ENCODE assay signal across 20 cellular contexts in genomic region chr11:68803766-68804165, GRCh38. TPM values are rescaled to one million over a fixed set of nuclear protein-coding genes. Genes with fewer than 3 reads are reported as not detected.
DNase-seq lines count a peak whose midpoint lies in the region; ATAC-seq, FAIRE-seq and TF ChIP-seq lines count a peak whose summit lies in the region.
"Had no signal": no experiment of that assay in that cellular context is flagged by ENCODE, and none has a peak within 500 bp of the region (broad histone marks: within the 10 kb centered on the region; RNA-seq: fewer than 3 reads in every experiment).

No MANE protein-coding gene starts in this region.

- H3K27ac ChIP-seq in K562 (ENCODE audit: extremely low read depth, low read depth, low read length) = no peak overlapping the region
- H3K27ac ChIP-seq: 22Rv1, BLaER1 had no signal

- TF ChIP-seq EP300 in K562 (IDR thresholded peaks at IDR 0.05; ENCODE audit: low read length) = no peak

- peaks cover 0 to 8% of the 10 kb centered on the region in 2 experiments; a peak in 2 of 5 replicates for H3K4me1 ChIP-seq in K562 (replicated peaks in 1 of 2; ENCODE audit: control insufficient read depth in 2 of 2, insufficient read depth in 2 of 2, low read length in 2 of 2)
- H3K4me1 ChIP-seq: Caco-2 had no signal

- POLR2A ChIA-PET in K562 (lab: Yijun Ruan, JAX) = no interaction called here

- CTCF ChIA-PET in K562 (lab: Yijun Ruan, JAX; ENCODE audit: low intra/inter-chr PET ratio) = no interaction called here

- no TSS peak for BruUV-seq in K562 (replicated peaks; lab: Mats Ljungman, UMichigan)

- no peaks in the 10 kb centered on the region for H3K9me1 ChIP-seq in K562 (ENCODE audit: control insufficient read depth, insufficient read depth, low read length)

- no peak overlapping the region for H3K9ac ChIP-seq in K562 (ENCODE audit: insufficient read depth in 1 of 2, low read depth in 2 of 2, low read length in 2 of 2)
- H3K9ac ChIP-seq: BLaER1 had no signal

- in situ Hi-C loops in K562 (cut with MboI) = no loop called here

- peaks cover 20% of the 10 kb centered on the region; the same call in 2 of the 3 replicates for H3K36me3 ChIP-seq in K562 (ENCODE audit: control insufficient read depth, insufficient read depth, low read length)

- no peaks in the 10 kb centered on the region for H3K79me2 ChIP-seq in K562 (ENCODE audit: control insufficient read depth, insufficient read depth, low read length)

- no peaks in the 10 kb centered on the region for H3K9me3 ChIP-seq in K562 (replicated peaks; ENCODE audit: control insufficient read depth, insufficient read depth, low read depth, low read length)
- H3K9me3 ChIP-seq: BLaER1, Caco-2 had no signal

- intact Hi-C loops in K562 (cut with micrococcal nuclease) = no loop called here

- DNase-seq in DMS 273 (lab: John Stamatoyannopoulos, UW; ENCODE audit: unreplicated experiment) (peak; percentile 17), DMS 273 treated with DMSO at 0.1 percent for 48 hours (lab: John Stamatoyannopoulos, UW) (no peak), NCI-H524 treated with DMSO at 0.1 percent for 48 hours (lab: John Stamatoyannopoulos, UW) (peak; percentile 50), K562 (ENCODE audit: extremely low read depth in 1 of 4, low spot score in 3 of 4) (no peak), retina (peak; percentile 35), putamen (ENCODE audit: low spot score) (no peak), islet precursor cell (no peak)
- DNase-seq: AML-193; Caco-2; CD8-positive, alpha-beta memory T cell; DMS153; DMS79 treated with DMSO at 0.1 percent for 48 hours; EL; GDM1; GOT3; H9 had no signal

- no peak overlapping the region for H3K4me2 ChIP-seq in K562 (ENCODE audit: insufficient read depth, low read length)
- H3K4me2 ChIP-seq: BLaER1 had no signal

- no peaks in the 10 kb centered on the region for H4K20me1 ChIP-seq in K562 (replicated peaks; ENCODE audit: control insufficient read depth, insufficient read depth, low read length)

- no peaks in the 10 kb centered on the region for H3K27me3 ChIP-seq in K562 (ENCODE audit: control insufficient read depth in 2 of 2, insufficient read depth in 2 of 2, low read length in 2 of 2)
- H3K27me3 ChIP-seq: BLaER1 had no signal

- H2AFZ ChIP-seq in K562 (ENCODE audit: low read depth, low read length) = no peak overlapping the region

- ATAC-seq in K562 = no peak
- ATAC-seq in GM21447 (IDR thresholded peaks at IDR 0.05; ENCODE audit: unreplicated experiment) = no peak

- no peak for TF ChIP-seq POLR2A in K562 (conservative IDR thresholded peaks at IDR 0.05)

- no peak for TF ChIP-seq CTCF in K562 (IDR thresholded peaks at IDR 0.05 in 2 of 3, conservative IDR thresholded peaks at IDR 0.05 in 1 of 3; ENCODE audit: insufficient read depth in 2 of 3, low read depth in 1 of 3, low read length in 3 of 3)

- FAIRE-seq in K562 (lab: Jason Lieb, UNC) = no peak
- FAIRE-seq: GM12892 had no signal

- no peak for TF ChIP-seq RAD21 in K562 (CRISPR knock-in tag; conservative IDR thresholded peaks at IDR 0.05 in 1 of 2, IDR thresholded peaks at IDR 0.05 in 1 of 2)

- no peak overlapping the region for H3K4me3 ChIP-seq in K562
- H3K4me3 ChIP-seq: BLaER1 had no signal

- 86% methylated on average over 8 of the region's 8 CpGs for WGBS in K562 (ENCODE audit: insufficient coverage, low coverage, missing lambda C conversion rate)

TF ChIP-seq in K562, 482 proteins besides CTCF, POLR2A, EP300 and RAD21:
- TF ChIP-seq POU5F1 (IDR thresholded peaks at IDR 0.05; ENCODE audit: borderline replicate concordance, low read depth, low read length, partially characterized antibody) (no peak), TBP (optimal IDR thresholded peaks at IDR 0.05; ENCODE audit: low read depth, low read length) (peak; percentile 30)

RNA-seq across cellular contexts. Expression of gene CPT1A, which starts 38.0 kb away (rescaled TPM):
- total RNA-seq in K562 (2011; cell fraction: chromatin; rRNA removed; ENCODE audit: low replicate concordance) = 27.6 and 42.4 TPM in 2 replicates
- 32.0 and 35.1 TPM in 2 replicates for total RNA-seq in K562 (2011; cell fraction: nucleolus; rRNA removed)
- total RNA-seq in K562 (2011; cell fraction: nucleoplasm; rRNA removed) = 40.3 and 44.9 TPM in 2 replicates
- total RNA-seq in K562 (2014; rRNA removed) = 12.1 and 12.3 TPM in 2 replicates
- 12.3 and 13.0 TPM in 2 replicates for total RNA-seq in K562 (2014; rRNA removed; fragmentation: Illumina TruSeq; extraction: Trizol)
- 15.7 and 16.1 TPM in 2 replicates for total RNA-seq in K562 (2015; rRNA removed; fragmentation: Illumina TruSeq; extraction: Trizol)
- 29.1 and 30.9 TPM in 2 replicates for total RNA-seq in K562 (2021)
- 3.6 and 4.8 TPM in 2 replicates for polyA plus RNA-seq in K562 (2011; rRNA removed)
- 4.1 and 5.2 TPM in 2 replicates for polyA plus RNA-seq in K562 (2011; cell fraction: cytosol; rRNA removed)
- polyA plus RNA-seq in K562 (2011; cell fraction: nucleus; rRNA removed) = 7.6 and 13.2 TPM in 2 replicates
- 16.6 and 17.9 TPM in 2 replicates for polyA plus RNA-seq in K562 (2012)
- 17.9 and 19.0 TPM in 2 replicates for polyA plus RNA-seq in K562 (2014; fragmentation: Illumina TruSeq; extraction: Trizol)
- polyA plus RNA-seq in K562 (2014; fragmentation: Nextera tagmentation; extraction: Ambion mirVana) = 1 to 10 TPM; 2.6 to 3.0 TPM
- polyA plus RNA-seq in K562 (2014; rRNA removed) = 9.6 and 10.6 TPM in 2 replicates
- 8.5 and 13.9 TPM in 2 replicates for polyA minus RNA-seq in K562 (2011; rRNA and poly(A)+ RNA removed)
- polyA minus RNA-seq in K562 (2011; cell fraction: cytosol; rRNA and poly(A)+ RNA removed) = 16.5 and 22.4 TPM in 2 replicates
- polyA minus RNA-seq in K562 (2011; cell fraction: nucleus; rRNA and poly(A)+ RNA removed) = 4.4 and 5.4 TPM in 2 replicates

RNA-seq across cellular contexts. Expression of gene TESMIN, which starts 52.4 kb away (rescaled TPM):
- 17.7 and 23.8 TPM in 2 replicates for total RNA-seq in K562 (2011; cell fraction: chromatin; rRNA removed; ENCODE audit: low replicate concordance)
- 15.5 and 16.8 TPM in 2 replicates for total RNA-seq in K562 (2011; cell fraction: nucleolus; rRNA removed)
- total RNA-seq in K562 (2011; cell fraction: nucleoplasm; rRNA removed) = 16.2 and 30.6 TPM in 2 replicates
- total RNA-seq in K562 (2014; rRNA removed) (32.1 and 36.3 TPM in 2 replicates), K562 (2014; rRNA removed; fragmentation: Illumina TruSeq; extraction: Trizol) (12.2 and 16.9 TPM in 2 replicates), K562 (2015; rRNA removed; fragmentation: Illumina TruSeq; extraction: Trizol) (13.6 and 14.9 TPM in 2 replicates), K562 (2021) (43.3 and 50.5 TPM in 2 replicates)
- polyA plus RNA-seq in K562 (2011; rRNA removed) (15.0 and 18.2 TPM in 2 replicates), K562 (2014; fragmentation: Illumina TruSeq; extraction: Trizol) (12.5 and 15.4 TPM in 2 replicates), K562 (2014; fragmentation: Nextera tagmentation; extraction: Ambion mirVana) (10 to 100 TPM in 1 of 2 experiments, 1 to 10 TPM in 1; 8.9 to 13.8 TPM), K562 (2014; rRNA removed) (27.4 and 31.2 TPM in 2 replicates)
- polyA plus RNA-seq in K562 (2011; cell fraction: cytosol; rRNA removed) = 14.0 and 22.0 TPM in 2 replicates
- 27.6 and 38.7 TPM in 2 replicates for polyA plus RNA-seq in K562 (2011; cell fraction: nucleus; rRNA removed)
- 25.8 and 41.1 TPM in 2 replicates for polyA plus RNA-seq in K562 (2012)
- polyA minus RNA-seq in K562 (2011; rRNA and poly(A)+ RNA removed) = 6.2 and 6.4 TPM in 2 replicates
- polyA minus RNA-seq in K562 (2011; cell fraction: cytosol; rRNA and poly(A)+ RNA removed) = 11.1 and 15.8 TPM in 2 replicates
- 8.2 and 10.7 TPM in 2 replicates for polyA minus RNA-seq in K562 (2011; cell fraction: nucleus; rRNA and poly(A)+ RNA removed)

Comparison
In these comparisons a context has a peak if more than half of its experiments do, and no peak if none do; other contexts are left out.
1. DNase-seq: peak in DMS 273 (single experiment), NCI-H524 treated with DMSO at 0.1 percent for 48 hours (single experiment) and retina (single experiment); none in DMS 273 treated with DMSO at 0.1 percent for 48 hours (single experiment), K562 (0 of 4), putamen (single experiment) and islet precursor cell (single experiment).